ENCODE assay signal across 14 cellular contexts in the genomic region with DNA sequence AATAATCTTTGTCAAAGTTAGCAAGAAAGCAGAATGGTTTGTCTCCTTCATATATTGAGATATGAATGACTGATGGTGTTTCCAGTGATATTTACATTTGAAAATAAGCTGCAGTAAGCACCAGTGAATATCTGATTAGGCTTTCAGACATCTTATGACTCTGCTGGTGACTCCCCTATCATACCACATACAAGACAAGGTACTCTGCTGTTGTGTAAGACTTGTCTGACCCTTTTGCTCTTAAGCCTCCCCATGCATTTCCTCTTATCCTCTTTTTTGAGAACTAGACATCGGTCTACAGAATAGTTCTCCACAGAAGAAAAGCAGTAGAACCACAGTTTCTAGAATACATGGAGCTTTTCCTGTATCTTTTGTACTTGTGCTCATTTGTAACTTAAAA.
"Had no signal": no experiment of that assay in that cellular context is flagged by ENCODE, and none has a peak within 500 bp of the region (broad histone marks: within the 10 kb centered on the region; RNA-seq: fewer than 3 reads in every experiment).

No MANE protein-coding gene starts in this region.

- H3K4me1 ChIP-seq: ascending aorta, left lung, stomach had no signal

- H3K4me1 Mint-ChIP-seq: immature natural killer cell had no signal

- H3K9me3 ChIP-seq: ascending aorta, left lung, stomach, thoracic aorta had no signal

- DNase-seq: activated CD8-positive, alpha-beta memory T cell treated with anti-CD3 and anti-CD28 coated beads for 24 hours; activated effector memory CD4-positive, alpha-beta T cell treated with anti-CD3 and anti-CD28 coated beads, Interleukin-2, amount 50 U/mL, for 16 hours; activated naive CD8-positive, alpha-beta T cell treated with anti-CD3 and anti-CD28 coated beads, Interleukin-2, amount 10 ng/mL, durations not matched to agents 7 days and 5 days; activated T-cell treated with anti-CD3 and anti-CD28 coated beads for 4 hours; immature natural killer cell; left lung; nephron progenitor cell; stimulated activated CD4-positive, alpha-beta T cell treated with anti-CD3 and anti-CD28 coated beads, Interleukin-2, amount 100 ng/mL, for 48 hours; stomach; SW 1271 had no signal

- ATAC-seq: esophagus mucosa, left lung had no signal

- H3K27ac Mint-ChIP-seq: activated naive CD8-positive, alpha-beta T cell treated with anti-CD3 and anti-CD28 coated beads, Interleukin-2, amount 10 ng/mL, durations not matched to agents 7 days and 5 days; immature natural killer cell; nephron progenitor cell had no signal

- H3K27me3 ChIP-seq: ascending aorta, left lung, stomach had no signal

- FAIRE-seq: endometrium had no signal

- H3K9me3 Mint-ChIP-seq: activated naive CD8-positive, alpha-beta T cell treated with anti-CD3 and anti-CD28 coated beads, Interleukin-2, amount 10 ng/mL, durations not matched to agents 7 days and 5 days; immature natural killer cell; nephron progenitor cell had no signal

- H3K27ac ChIP-seq: ascending aorta, left lung, stomach, thoracic aorta had no signal

- H3K27me3 Mint-ChIP-seq: activated naive CD8-positive, alpha-beta T cell treated with anti-CD3 and anti-CD28 coated beads, Interleukin-2, amount 10 ng/mL, durations not matched to agents 7 days and 5 days had no signal

- H3K4me3 Mint-ChIP-seq: activated naive CD8-positive, alpha-beta T cell treated with anti-CD3 and anti-CD28 coated beads, Interleukin-2, amount 10 ng/mL, durations not matched to agents 7 days and 5 days; immature natural killer cell; nephron progenitor cell had no signal

- H3K4me3 ChIP-seq: ascending aorta, left lung, stomach, thoracic aorta had no signal
